Comparison of ENCODE assay signal across 13 cellular contexts in the genomic region with DNA sequence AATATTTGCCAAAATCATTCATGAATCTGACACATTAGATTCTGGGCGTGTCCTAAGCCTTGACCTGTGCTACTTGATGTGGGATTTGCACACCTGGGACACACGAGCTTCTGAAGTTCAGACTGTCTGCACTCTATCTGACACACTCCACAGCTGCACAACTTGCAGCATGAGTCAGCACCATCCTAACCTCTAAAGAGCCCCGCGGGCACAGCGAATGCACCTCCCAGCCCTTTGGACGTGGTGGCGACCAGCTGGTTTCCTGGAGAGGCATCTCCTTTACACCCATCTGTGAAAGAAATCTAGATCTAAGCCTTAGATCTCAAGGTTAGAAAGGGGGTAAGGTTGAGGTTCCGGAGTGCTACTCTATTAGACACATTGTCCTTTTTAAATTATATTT.
DNase-seq lines count a peak whose midpoint lies in the region; ATAC-seq and TF ChIP-seq lines count a peak whose summit lies in the region.
"Had no signal": no experiment of that assay in that cellular context is flagged by ENCODE, and none has a peak within 500 bp of the region (broad histone marks: within the 10 kb centered on the region; RNA-seq: fewer than 3 reads in every experiment).

No MANE protein-coding gene starts in this region.

- no peak overlapping the region for H3K27ac Mint-ChIP-seq in stimulated activated effector memory CD8-positive, alpha-beta T cell treated with anti-CD3 and anti-CD28 coated beads, Interleukin-12 subunit alpha, Interleukin-12 subunit beta, amount 100 ng/mL, for 72 hours
- H3K27ac Mint-ChIP-seq: HFFc6 had no signal

- H4K20me1 ChIP-seq in GM23248 (ENCODE audit: insufficient read depth) = no peaks in the 10 kb centered on the region

- H3K9me3 Mint-ChIP-seq in stimulated activated effector memory CD8-positive, alpha-beta T cell treated with anti-CD3 and anti-CD28 coated beads, Interleukin-12 subunit alpha, Interleukin-12 subunit beta, amount 100 ng/mL, for 72 hours = no peaks in the 10 kb centered on the region
- H3K9me3 Mint-ChIP-seq: HFFc6 had no signal

- no peak overlapping the region for H3K4me3 ChIP-seq in GM23248
- no peak overlapping the region for H3K4me3 ChIP-seq in Peyer's patch
- H3K4me3 ChIP-seq: SJSA1, vagina had no signal

- no peaks in the 10 kb centered on the region for H3K4me1 Mint-ChIP-seq in stimulated activated effector memory CD8-positive, alpha-beta T cell treated with anti-CD3 and anti-CD28 coated beads, Interleukin-12 subunit alpha, Interleukin-12 subunit beta, amount 100 ng/mL, for 72 hours

- no peak overlapping the region for H3K4me3 Mint-ChIP-seq in stimulated activated effector memory CD8-positive, alpha-beta T cell treated with anti-CD3 and anti-CD28 coated beads, Interleukin-12 subunit alpha, Interleukin-12 subunit beta, amount 100 ng/mL, for 72 hours
- H3K4me3 Mint-ChIP-seq: HFFc6 had no signal

- 57 to 67% methylated on average over 8 of the region's 8 CpGs for WGBS in GM23248 (ENCODE audit: low coverage in 1 of 2, low lambda C conversion rate in 2 of 2, missing lambda C conversion rate in 2 of 2), 2 experiments

- H3K27ac ChIP-seq in GM23248 = no peak overlapping the region
- H3K27ac ChIP-seq in Peyer's patch = no peak overlapping the region
- H3K27ac ChIP-seq: SJSA1, vagina had no signal

- H3K27me3 ChIP-seq in GM23248 (replicated peaks; ENCODE audit: insufficient read depth) (peaks cover 13% of the 10 kb centered on the region), Peyer's patch (no peaks in the 10 kb centered on the region)
- H3K27me3 ChIP-seq: SJSA1, vagina had no signal

- DNase-seq in GM23248 = peak; percentile 11
- DNase-seq in NCI-H69 (lab: John Stamatoyannopoulos, UW) = peak; percentile 44
- peak; percentile 52 for DNase-seq in iris pigment epithelial cell (ENCODE audit: low read depth)
- no peak for DNase-seq in stimulated activated effector memory CD8-positive, alpha-beta T cell treated with anti-CD3 and anti-CD28 coated beads, Interleukin-12 subunit alpha, Interleukin-12 subunit beta, amount 100 ng/mL, for 72 hours (ENCODE audit: low spot score in 2 of 2)
- no peak for DNase-seq in dedifferentiated amniotic fluid mesenchymal stem cell (ENCODE audit: extremely low spot score)
- no peak for DNase-seq in HCEC 1CT
- no peak for DNase-seq in Peyer's patch
- DNase-seq: caudate nucleus; HFFc6; stimulated activated CD4-positive, alpha-beta T cell treated with anti-CD3 and anti-CD28 coated beads, Interleukin-4, amount 100 ng/mL, for 24 hours had no signal

- no peak overlapping the region for H3K9ac ChIP-seq in GM23248

- TF ChIP-seq POLR2A in Peyer's patch (IDR thresholded peaks at IDR 0.05) = no peak

- no peak for TF ChIP-seq CTCF in Peyer's patch (IDR thresholded peaks at IDR 0.05)

- in situ Hi-C loops in GM23248 (cut with MboI) = no loop called here

- H3K36me3 ChIP-seq in GM23248 (ENCODE audit: low read depth) (no peaks in the 10 kb centered on the region), Peyer's patch (no peaks in the 10 kb centered on the region)
- H3K36me3 ChIP-seq: SJSA1, vagina had no signal

- ATAC-seq in GM18861 (IDR thresholded peaks at IDR 0.05; ENCODE audit: unreplicated experiment) = peak; percentile 64
- ATAC-seq in stimulated activated effector memory CD8-positive, alpha-beta T cell treated with anti-CD3 and anti-CD28 coated beads, Interleukin-12 subunit alpha, Interleukin-12 subunit beta, amount 100 ng/mL, for 72 hours = no peak

- H3F3A ChIP-seq in GM23248 (ENCODE audit: insufficient read depth) = 0 out of 2 replicates have a peak, but pooled peaks cover 10% of the 10 kb centered on the region

- H3K4me2 ChIP-seq in GM23248 (ENCODE audit: unreplicated experiment) = no peak overlapping the region

- no peaks in the 10 kb centered on the region for H3K9me2 ChIP-seq in GM23248 (ENCODE audit: insufficient read depth)

- no peaks in the 10 kb centered on the region for H3K36me3 Mint-ChIP-seq in stimulated activated effector memory CD8-positive, alpha-beta T cell treated with anti-CD3 and anti-CD28 coated beads, Interleukin-12 subunit alpha, Interleukin-12 subunit beta, amount 100 ng/mL, for 72 hours

- no peak overlapping the region for H2AFZ ChIP-seq in GM23248

- no peaks in the 10 kb centered on the region for H3K9me3 ChIP-seq in GM23248 (ENCODE audit: low read depth)
- H3K9me3 ChIP-seq in Peyer's patch = no peaks in the 10 kb centered on the region
- H3K9me3 ChIP-seq: SJSA1, vagina had no signal

- H3K79me2 ChIP-seq in GM23248 (ENCODE audit: insufficient read depth) = no peaks in the 10 kb centered on the region

- H3K4me1 ChIP-seq in GM23248 (ENCODE audit: insufficient read depth) (no peaks in the 10 kb centered on the region), Peyer's patch (no peaks in the 10 kb centered on the region)

Comparison
In these comparisons a context has a peak if more than half of its experiments do, and no peak if none do; other contexts are left out.
1. DNase-seq: peak in GM23248 (single experiment), NCI-H69 (single experiment) and iris pigment epithelial cell (single experiment); none in stimulated activated effector memory CD8-positive, alpha-beta T cell treated with anti-CD3 and anti-CD28 coated beads, Interleukin-12 subunit alpha, Interleukin-12 subunit beta, amount 100 ng/mL, for 72 hours (0 of 2), dedifferentiated amniotic fluid mesenchymal stem cell (single experiment), HCEC 1CT (single experiment) and Peyer's patch (0 of 3).